Comparison of ENCODE assay signal across 11 cellular contexts in genomic region chr11:47376543-47377371, GRCh38. TPM values are rescaled to one million over a fixed set of nuclear protein-coding genes. Genes with fewer than 3 reads are reported as not detected.
DNase-seq lines count a peak whose midpoint lies in the region; ATAC-seq and TF ChIP-seq lines count a peak whose summit lies in the region.
"Had no signal": no experiment of that assay in that cellular context is flagged by ENCODE, and none has a peak within 500 bp of the region (broad histone marks: within the 10 kb centered on the region; RNA-seq: fewer than 3 reads in every experiment).

No MANE protein-coding gene starts in this region.

- POLR2A ChIA-PET in activated naive CD8-positive, alpha-beta T cell treated with anti-CD3 and anti-CD28 coated beads, Interleukin-2, amount 10 ng/mL, durations not matched to agents 7 days and 5 days (lab: Charles Lee) = no interaction called here

- H3K9me3 Mint-ChIP-seq in activated naive CD8-positive, alpha-beta T cell treated with anti-CD3 and anti-CD28 coated beads, Interleukin-2, amount 10 ng/mL, durations not matched to agents 7 days and 5 days = no peaks in the 10 kb centered on the region
- H3K9me3 Mint-ChIP-seq in activated naive CD8-positive, alpha-beta T cell treated with anti-CD3 and anti-CD28 coated beads for 36 hours = no peaks in the 10 kb centered on the region
- H3K9me3 Mint-ChIP-seq in mesothelial cell of epicardium = no peaks in the 10 kb centered on the region

- H3K4me3 Mint-ChIP-seq in activated naive CD8-positive, alpha-beta T cell treated with anti-CD3 and anti-CD28 coated beads, Interleukin-2, amount 10 ng/mL, durations not matched to agents 7 days and 5 days = no peak overlapping the region
- H3K4me3 Mint-ChIP-seq in activated naive CD8-positive, alpha-beta T cell treated with anti-CD3 and anti-CD28 coated beads for 36 hours = no peak overlapping the region
- no peak overlapping the region for H3K4me3 Mint-ChIP-seq in mesothelial cell of epicardium

- TF ChIP-seq CTCF in Peyer's patch (IDR thresholded peaks at IDR 0.05) (no peak), mesothelial cell of epicardium (IDR thresholded peaks at IDR 0.05; ENCODE audit: unreplicated experiment) (no peak)

- no peaks in the 10 kb centered on the region for H3K36me3 Mint-ChIP-seq in activated naive CD8-positive, alpha-beta T cell treated with anti-CD3 and anti-CD28 coated beads, Interleukin-2, amount 10 ng/mL, durations not matched to agents 7 days and 5 days
- H3K36me3 Mint-ChIP-seq in activated naive CD8-positive, alpha-beta T cell treated with anti-CD3 and anti-CD28 coated beads for 36 hours = no peaks in the 10 kb centered on the region
- H3K36me3 Mint-ChIP-seq in mesothelial cell of epicardium = no peaks in the 10 kb centered on the region

- no peaks in the 10 kb centered on the region for H3K36me3 ChIP-seq in Peyer's patch

- H3K27ac ChIP-seq in Peyer's patch (peak overlapping the region; percentile 76 to 90 (median 83)), right cardiac atrium (ENCODE audit: low read length) (peak overlapping the region; percentile 53)

- intact Hi-C loops in right cardiac atrium (cut with DNase I) = loop anchor here in 3 of 4 donors (10.0 kb wide), 3 partner anchors 68 to 478 kb away; partner anchors contain the start of gene RAPSN (in 1 of the 3)

- no peaks in the 10 kb centered on the region for H3K9me3 ChIP-seq in Peyer's patch
- no peaks in the 10 kb centered on the region for H3K9me3 ChIP-seq in right cardiac atrium (ENCODE audit: control insufficient read depth, low read length)

- DNase-seq in activated naive CD8-positive, alpha-beta T cell treated with anti-CD3 and anti-CD28 coated beads, Interleukin-2, amount 10 ng/mL, durations not matched to agents 7 days and 5 days = no peak
- no peak for DNase-seq in activated naive CD8-positive, alpha-beta T cell treated with anti-CD3 and anti-CD28 coated beads for 36 hours
- peak; percentile 52 to 66 (median 55) for DNase-seq in Peyer's patch
- peak; percentile 36 to 82 (median 80) for DNase-seq in right cardiac atrium
- DNase-seq in activated CD4-positive, alpha-beta T cell treated with anti-CD3 and anti-CD28 coated beads, Interleukin-2, amount 50 U/mL, for 4 hours = no peak
- DNase-seq in activated CD4-positive, alpha-beta T cell treated with anti-CD3 and anti-CD28 coated beads, Interleukin-2, amount 50 U/mL, for 1 hour = no peak
- no peak for DNase-seq in NCI-H1048 (lab: John Stamatoyannopoulos, UW)
- DNase-seq in mesothelial cell of epicardium (ENCODE audit: low spot score in 2 of 2, unreplicated experiment in 2 of 2) = no peak
- DNase-seq: activated gamma-delta T cell, NCI-H82 had no signal

- peaks cover 3% of the 10 kb centered on the region for H3K27me3 Mint-ChIP-seq in activated naive CD8-positive, alpha-beta T cell treated with anti-CD3 and anti-CD28 coated beads, Interleukin-2, amount 10 ng/mL, durations not matched to agents 7 days and 5 days
- no peaks in the 10 kb centered on the region for H3K27me3 Mint-ChIP-seq in activated naive CD8-positive, alpha-beta T cell treated with anti-CD3 and anti-CD28 coated beads for 36 hours
- no peaks in the 10 kb centered on the region for H3K27me3 Mint-ChIP-seq in mesothelial cell of epicardium (ENCODE audit: low read depth)

- H3K4me3 ChIP-seq in Peyer's patch (peak overlapping the region; percentile 40 to 55 (median 45)), right cardiac atrium (ENCODE audit: low read length) (no peak overlapping the region)

- no peak for ATAC-seq in activated naive CD8-positive, alpha-beta T cell treated with anti-CD3 and anti-CD28 coated beads, Interleukin-2, amount 10 ng/mL, durations not matched to agents 7 days and 5 days (ENCODE audit: low read depth)
- ATAC-seq in right cardiac atrium = peak; percentile 27 to 42

- H3K27me3 ChIP-seq in Peyer's patch = no peaks in the 10 kb centered on the region
- H3K27me3 ChIP-seq in right cardiac atrium (ENCODE audit: control insufficient read depth, insufficient read depth) = no peaks in the 10 kb centered on the region

- peaks cover 0 to 13% (median 1%) of the 10 kb centered on the region in 4 donors for H3K4me1 ChIP-seq in Peyer's patch
- H3K4me1 ChIP-seq in right cardiac atrium (ENCODE audit: control insufficient read depth, insufficient read depth, low read length) = no peaks in the 10 kb centered on the region

- peak overlapping the region; percentile 54 for H3K27ac Mint-ChIP-seq in activated naive CD8-positive, alpha-beta T cell treated with anti-CD3 and anti-CD28 coated beads, Interleukin-2, amount 10 ng/mL, durations not matched to agents 7 days and 5 days
- H3K27ac Mint-ChIP-seq in activated naive CD8-positive, alpha-beta T cell treated with anti-CD3 and anti-CD28 coated beads for 36 hours = no peak overlapping the region
- H3K27ac Mint-ChIP-seq in mesothelial cell of epicardium = no peak overlapping the region

- peaks cover 2% of the 10 kb centered on the region for H3K4me1 Mint-ChIP-seq in activated naive CD8-positive, alpha-beta T cell treated with anti-CD3 and anti-CD28 coated beads, Interleukin-2, amount 10 ng/mL, durations not matched to agents 7 days and 5 days
- peaks cover 8% of the 10 kb centered on the region for H3K4me1 Mint-ChIP-seq in activated naive CD8-positive, alpha-beta T cell treated with anti-CD3 and anti-CD28 coated beads for 36 hours
- H3K4me1 Mint-ChIP-seq in mesothelial cell of epicardium = no peaks in the 10 kb centered on the region

- WGBS in right cardiac atrium = 71% methylated on average over 14 of the region's 14 CpGs

- TF ChIP-seq POLR2A in Peyer's patch (IDR thresholded peaks at IDR 0.05) = no peak

RNA-seq across cellular contexts. Expression of gene SPI1, which starts 1.6 kb away (rescaled TPM):
- total RNA-seq in activated naive CD8-positive, alpha-beta T cell treated with anti-CD3 and anti-CD28 coated beads, Interleukin-2, amount 10 ng/mL, durations not matched to agents 7 days and 5 days = 1 to 10 TPM; 2.9 to 3.5 TPM
- total RNA-seq in activated naive CD8-positive, alpha-beta T cell treated with anti-CD3 and anti-CD28 coated beads for 36 hours = under 1 TPM; 0.25 to 0.36 TPM
- total RNA-seq in Peyer's patch (10 to 100 TPM in 1 of 4 donors, 1 to 10 TPM in 3; 2.6 to 27.2 (median 7.8) TPM), right cardiac atrium (10 to 100 TPM; 11.6 to 24.1 (median 18.6) TPM), mesothelial cell of epicardium (0.36 to 0.51 TPM in 2 of 3 replicates, not detected in the other)
- polyA plus RNA-seq in right cardiac atrium = 5.9 TPM
- total RNA-seq: glomerular endothelial cell had no signal

RNA-seq across cellular contexts. Expression of gene MYBPC3, which starts 24.3 kb away (rescaled TPM):
- total RNA-seq in activated naive CD8-positive, alpha-beta T cell treated with anti-CD3 and anti-CD28 coated beads, Interleukin-2, amount 10 ng/mL, durations not matched to agents 7 days and 5 days = under 1 TPM in 1 of 2 experiments, not detected in 1; 0.11 TPM
- total RNA-seq in activated naive CD8-positive, alpha-beta T cell treated with anti-CD3 and anti-CD28 coated beads for 36 hours = not detected
- total RNA-seq in Peyer's patch (not detected), right cardiac atrium (1,000 to 10,000 TPM in 3 of 4 donors, 100 to 1,000 TPM in 1; 953 to 1,924 (median 1,412) TPM), mesothelial cell of epicardium (not detected in 3 replicates)
- polyA plus RNA-seq in right cardiac atrium = 1,009 TPM
- total RNA-seq: glomerular endothelial cell had no signal

RNA-seq across cellular contexts. Expression of gene SLC39A13, which starts 31.6 kb away (rescaled TPM):
- total RNA-seq in activated naive CD8-positive, alpha-beta T cell treated with anti-CD3 and anti-CD28 coated beads, Interleukin-2, amount 10 ng/mL, durations not matched to agents 7 days and 5 days = 10 to 100 TPM; 33.1 to 38.2 TPM
- 10 to 100 TPM; 10.9 to 11.4 TPM for total RNA-seq in activated naive CD8-positive, alpha-beta T cell treated with anti-CD3 and anti-CD28 coated beads for 36 hours
- total RNA-seq in Peyer's patch (10 to 100 TPM; 19.8 to 56.6 (median 39.6) TPM), right cardiac atrium (10 to 100 TPM; 41.7 to 46.6 (median 44.9) TPM), mesothelial cell of epicardium (62.6 to 69.8 TPM (median 69.5 TPM) in 3 replicates)
- 61.6 TPM for polyA plus RNA-seq in right cardiac atrium

RNA-seq across cellular contexts. Expression of gene PSMC3, which starts 49.5 kb away (rescaled TPM):
- total RNA-seq in activated naive CD8-positive, alpha-beta T cell treated with anti-CD3 and anti-CD28 coated beads, Interleukin-2, amount 10 ng/mL, durations not matched to agents 7 days and 5 days = 100 to 1,000 TPM; 113 to 115 TPM
- total RNA-seq in activated naive CD8-positive, alpha-beta T cell treated with anti-CD3 and anti-CD28 coated beads for 36 hours = 100 to 1,000 TPM; 168 to 176 TPM
- 100 to 1,000 TPM in 1 of 4 donors, 10 to 100 TPM in 3; 47.6 to 121 (median 70.9) TPM for total RNA-seq in Peyer's patch
- total RNA-seq in right cardiac atrium = 100 to 1,000 TPM; 122 to 162 (median 155) TPM
- 170 TPM for polyA plus RNA-seq in right cardiac atrium
- total RNA-seq in mesothelial cell of epicardium = 88.9 to 97.2 TPM (median 91.7 TPM) in 3 replicates

Comparison
In these comparisons a context has a peak if more than half of its experiments do, and no peak if none do; other contexts are left out.
1. DNase-seq: peak in Peyer's patch (3 of 3) and right cardiac atrium (3 of 3); none in activated naive CD8-positive, alpha-beta T cell treated with anti-CD3 and anti-CD28 coated beads, Interleukin-2, amount 10 ng/mL, durations not matched to agents 7 days and 5 days (single experiment), activated naive CD8-positive, alpha-beta T cell treated with anti-CD3 and anti-CD28 coated beads for 36 hours (single experiment), activated CD4-positive, alpha-beta T cell treated with anti-CD3 and anti-CD28 coated beads, Interleukin-2, amount 50 U/mL, for 4 hours (0 of 2), activated CD4-positive, alpha-beta T cell treated with anti-CD3 and anti-CD28 coated beads, Interleukin-2, amount 50 U/mL, for 1 hour (single experiment), NCI-H1048 (single experiment) and mesothelial cell of epicardium (0 of 2).
2. RNA of gene MYBPC3, which starts 24.3 kb away (total RNA-seq): 953 to 1,924 TPM in right cardiac atrium; 0.11 TPM in activated naive CD8-positive, alpha-beta T cell treated with anti-CD3 and anti-CD28 coated beads, Interleukin-2, amount 10 ng/mL, durations not matched to agents 7 days and 5 days, not detected in mesothelial cell of epicardium, not detected in activated naive CD8-positive, alpha-beta T cell treated with anti-CD3 and anti-CD28 coated beads for 36 hours and not detected in Peyer's patch; every median in the first group is over 100 times any median in the second.